Comparison of ENCODE assay signal across 8 cellular contexts in genomic region chr3:15332405-15333098, GRCh38. TPM values are rescaled to one million over a fixed set of nuclear protein-coding genes. Genes with fewer than 3 reads are reported as not detected.
A peak's percentile ranks its signal among the peaks of the same experiment; 100 is the strongest.
DNase-seq lines count a peak whose midpoint lies in the region; ATAC-seq and TF ChIP-seq lines count a peak whose summit lies in the region.

TSS of gene SH3BP5 (minus strand) at chr3:15332586. CDS start at chr3:15332408, 178 bp downstream.

- DNase-seq in NCI-H510A (lab: John Stamatoyannopoulos, UW) (peak; percentile 62), lung (ENCODE audit: low spot score) (peak; percentile 72)
- peak; percentile 80 for DNase-seq in activated CD4-positive, alpha-beta memory T cell treated with anti-CD3 and anti-CD28 coated beads, Interleukin-2, amount 10 ng/mL, durations not matched to agents 7 days and 5 days
- DNase-seq in stimulated activated CD4-positive, alpha-beta T cell treated with anti-CD3 and anti-CD28 coated beads, TNF-alpha, amount 100 ng/mL, for 4 hours (ENCODE audit: low read depth in 3 of 3), result peak; percentile 45 to 59 (median 45)

- TF ChIP-seq POLR2A in GM18505 (IDR thresholded peaks at IDR 0.05; ENCODE audit: borderline replicate concordance, extremely low read depth, insufficient read depth, insufficient read length), result peak; percentile 71

- H3K9me3 ChIP-seq in ectodermal cell (ENCODE audit: control insufficient read depth, low read length) (no peaks in the 10 kb centered on the region), lung (ENCODE audit: control insufficient read depth in 2 of 2, insufficient read depth in 1 of 2, low read length in 1 of 2) (no peaks in the 10 kb centered on the region)

- no peaks in the 10 kb centered on the region for H3K9me3 Mint-ChIP-seq in activated CD4-positive, alpha-beta memory T cell treated with anti-CD3 and anti-CD28 coated beads, Interleukin-2, amount 10 ng/mL, durations not matched to agents 7 days and 5 days

- POLR2A ChIA-PET in activated CD4-positive, alpha-beta memory T cell treated with anti-CD3 and anti-CD28 coated beads, Interleukin-2, amount 10 ng/mL, durations not matched to agents 7 days and 5 days (lab: Charles Lee), result interaction anchor here (0.6 to 6.0 kb wide), 14 partner anchors 8 to 224 kb away, joined by 3 to 33 read pairs (median 6); partner anchors contain the start of gene CAPN7

- H3K4me1 ChIP-seq in ectodermal cell (ENCODE audit: control insufficient read depth, insufficient read depth, low read length), result peaks cover 18% of the 10 kb centered on the region
- peaks cover 0 to 12% of the 10 kb centered on the region in 2 donors for H3K4me1 ChIP-seq in lung (ENCODE audit: control insufficient read depth in 2 of 2, insufficient read depth in 2 of 2, low read length in 2 of 2)

- WGBS in ectodermal cell, 2 experiments, result 7 to 8% methylated on average over 62 to 66 of the region's 66 CpGs
- WGBS in lung, 2 donors, result 13 to 18% methylated on average over 51 to 66 of the region's 66 CpGs

- ATAC-seq in GM18505 (IDR thresholded peaks at IDR 0.05; ENCODE audit: unreplicated experiment) (peak; percentile 80), HG02970 (IDR thresholded peaks at IDR 0.05; ENCODE audit: low FRiP score, unreplicated experiment) (peak; percentile 79), lung (ENCODE audit: insufficient read depth, low FRiP score) (peak; percentile 95)

- H3K4me3 ChIP-seq in ectodermal cell (ENCODE audit: insufficient read depth, low read depth, low read length), result peak within 1 kb of the TSS; percentile 74
- peak within 1 kb of the TSS; percentile 84 for H3K4me3 ChIP-seq in lung

- TF ChIP-seq CTCF in 22Rv1 (IDR thresholded peaks at IDR 0.05) (peak; percentile 82), lung (IDR thresholded peaks at IDR 0.05; ENCODE audit: control extremely low read depth, extremely low read depth) (peak; percentile 46)

- H3K36me3 ChIP-seq in ectodermal cell (ENCODE audit: control insufficient read depth, insufficient read depth, low read length) (no peaks in the 10 kb centered on the region), lung (ENCODE audit: control insufficient read depth in 2 of 2, insufficient read depth in 2 of 2, low read length in 2 of 2) (no peaks in the 10 kb centered on the region)

- H3K4me3 Mint-ChIP-seq in activated CD4-positive, alpha-beta memory T cell treated with anti-CD3 and anti-CD28 coated beads, Interleukin-2, amount 10 ng/mL, durations not matched to agents 7 days and 5 days, result peak within 1 kb of the TSS; percentile 85

- CTCF ChIA-PET in activated CD4-positive, alpha-beta memory T cell treated with anti-CD3 and anti-CD28 coated beads, Interleukin-2, amount 10 ng/mL, durations not matched to agents 7 days and 5 days (lab: Charles Lee), result interaction anchor here (0.7 to 11.2 kb wide), 34 partner anchors 9 to 224 kb away, joined by 3 to 209 read pairs (median 6); partner anchors contain the start of gene CAPN7

- H3K36me3 Mint-ChIP-seq in activated CD4-positive, alpha-beta memory T cell treated with anti-CD3 and anti-CD28 coated beads, Interleukin-2, amount 10 ng/mL, durations not matched to agents 7 days and 5 days (ENCODE audit: low read depth), result peaks cover 33% of the 10 kb centered on the region

- peaks cover 58% of the 10 kb centered on the region for H3K4me1 Mint-ChIP-seq in activated CD4-positive, alpha-beta memory T cell treated with anti-CD3 and anti-CD28 coated beads, Interleukin-2, amount 10 ng/mL, durations not matched to agents 7 days and 5 days

- H3K27ac ChIP-seq in 22Rv1 (no peak within 1 kb of the TSS), ectodermal cell (ENCODE audit: insufficient read depth, low read depth, low read length, poor library complexity, severe bottlenecking) (no peak within 1 kb of the TSS), lung (ENCODE audit: low read depth in 1 of 2, low read length in 1 of 2) (peak within 1 kb of the TSS; percentile 62 to 92)

- H3K27me3 ChIP-seq in ectodermal cell (ENCODE audit: control insufficient read depth, insufficient read depth, low read length, poor library complexity, severe bottlenecking) (peaks cover 29% of the 10 kb centered on the region), lung (ENCODE audit: control insufficient read depth, insufficient read depth) (no peaks in the 10 kb centered on the region)

- H3K27me3 Mint-ChIP-seq in activated CD4-positive, alpha-beta memory T cell treated with anti-CD3 and anti-CD28 coated beads, Interleukin-2, amount 10 ng/mL, durations not matched to agents 7 days and 5 days, result no peaks in the 10 kb centered on the region

- peak within 1 kb of the TSS; percentile 73 for H3K27ac Mint-ChIP-seq in activated CD4-positive, alpha-beta memory T cell treated with anti-CD3 and anti-CD28 coated beads, Interleukin-2, amount 10 ng/mL, durations not matched to agents 7 days and 5 days

RNA-seq across cellular contexts. Expression of gene SH3BP5, which starts in this region (rescaled TPM):
- 10 to 100 TPM; 39.0 to 40.9 TPM for total RNA-seq in activated CD4-positive, alpha-beta memory T cell treated with anti-CD3 and anti-CD28 coated beads, Interleukin-2, amount 10 ng/mL, durations not matched to agents 7 days and 5 days
- 15.5 TPM for polyA plus RNA-seq in ectodermal cell (2013, experiment 1 of 4)
- polyA plus RNA-seq in ectodermal cell (2013, experiment 2 of 4), result 16.2 TPM
- 10.4 TPM for polyA plus RNA-seq in ectodermal cell (2013, experiment 3 of 4)
- 14.6 TPM for polyA plus RNA-seq in ectodermal cell (2013, experiment 4 of 4)
- total RNA-seq in lung, result 10 to 100 TPM; 76.2 to 76.6 TPM
- polyA plus RNA-seq in lung, result 10 to 100 TPM; 50.3 to 58.4 TPM

Comparison
In these comparisons a context has a peak if more than half of its experiments do, and no peak if none do; other contexts are left out.
1. H3K27ac ChIP-seq: peak in lung (2 of 2); none in 22Rv1 (single experiment) and ectodermal cell (single experiment).
2. Peak in every context shown above with its lines, with median percentiles within 50 percentile points of each other: ATAC-seq and DNase-seq.